Comparison of ENCODE assay signal across 11 cellular contexts in genomic region chr6:56683882-56684281, GRCh38. TPM values are rescaled to one million over a fixed set of nuclear protein-coding genes. Genes with fewer than 3 reads are reported as not detected.
DNase-seq lines count a peak whose midpoint lies in the region; ATAC-seq and TF ChIP-seq lines count a peak whose summit lies in the region.
"Had no signal": no experiment of that assay in that cellular context is flagged by ENCODE, and none has a peak within 500 bp of the region (broad histone marks: within the 10 kb centered on the region; RNA-seq: fewer than 3 reads in every experiment).

No MANE protein-coding gene starts in this region.

- H3K27me3 Mint-ChIP-seq in HFFc6 (ENCODE audit: insufficient read depth) = no peaks in the 10 kb centered on the region; the same call in none of the 2 replicates
- H3K27me3 Mint-ChIP-seq: stimulated activated memory B cell treated with anti-CD40 and anti-IgM and Interleukin-4, amounts not matched to agents 10 μg/mL and 1 μg/mL and 100 μg/mL, for 72 hours had no signal

- intact Hi-C loops in ascending aorta (cut with DNase I) = no loop called here
- intact Hi-C loops in left ventricle myocardium inferior (cut with micrococcal nuclease) = no loop called here
- intact Hi-C loops in stomach (cut with DNase I; ENCODE audit: low total_unique reads) = no loop called here

- DNase-seq in HFFc6 (peak; percentile 94), ascending aorta (ENCODE audit: low spot score in 2 of 2) (peak in 1 of 2 donors; percentile 88), left ventricle myocardium inferior (no peak), stomach (no peak), NCI-H2196 treated with DMSO at 0.1 percent for 48 hours (lab: John Stamatoyannopoulos, UW; ENCODE audit: unreplicated experiment) (no peak), iPS-NIHi11 (ENCODE audit: low spot score) (no peak)
- DNase-seq: activated T-cell treated with anti-CD3 and anti-CD28 coated beads, Interleukin-2, amount 50 U/mL, for 1 hour; occipital lobe had no signal

- no peaks in the 10 kb centered on the region for H3K27me3 ChIP-seq in ascending aorta
- no peaks in the 10 kb centered on the region for H3K27me3 ChIP-seq in left ventricle myocardium inferior (ENCODE audit: low read depth)
- no peaks in the 10 kb centered on the region for H3K27me3 ChIP-seq in stomach

- H3K27ac ChIP-seq in ascending aorta (peak overlapping the region; percentile 66 to 81), left ventricle myocardium inferior (replicated peaks) (peak overlapping the region; percentile 90), stomach (peak overlapping the region in 4 of 5 donors; percentile 2 to 62 (median 38))

- WGBS in stomach, 5 donors = 41 to 59% (median 43%) methylated on average over 1 of the region's 1 CpG

- no peaks in the 10 kb centered on the region for H3K36me3 ChIP-seq in ascending aorta
- no peaks in the 10 kb centered on the region for H3K36me3 ChIP-seq in left ventricle myocardium inferior
- no peaks in the 10 kb centered on the region for H3K36me3 ChIP-seq in stomach

- H3K4me3 Mint-ChIP-seq in HFFc6 = peak overlapping the region; percentile 84
- H3K4me3 Mint-ChIP-seq: stimulated activated memory B cell treated with anti-CD40 and anti-IgM and Interleukin-4, amounts not matched to agents 10 μg/mL and 1 μg/mL and 100 μg/mL, for 72 hours had no signal

- peaks cover 27% of the 10 kb centered on the region for H3K36me3 Mint-ChIP-seq in HFFc6 (ENCODE audit: low read depth)
- H3K36me3 Mint-ChIP-seq: stimulated activated memory B cell treated with anti-CD40 and anti-IgM and Interleukin-4, amounts not matched to agents 10 μg/mL and 1 μg/mL and 100 μg/mL, for 72 hours had no signal

- H3K27ac Mint-ChIP-seq in HFFc6 = peak overlapping the region; percentile 82
- H3K27ac Mint-ChIP-seq: stimulated activated memory B cell treated with anti-CD40 and anti-IgM and Interleukin-4, amounts not matched to agents 10 μg/mL and 1 μg/mL and 100 μg/mL, for 72 hours had no signal

- peaks cover 0 to 25% of the 10 kb centered on the region in 2 donors for H3K4me1 ChIP-seq in ascending aorta
- H3K4me1 ChIP-seq in left ventricle myocardium inferior = peaks cover 81% of the 10 kb centered on the region
- H3K4me1 ChIP-seq in stomach = peaks cover 0 to 44% (median 18%) of the 10 kb centered on the region in 4 donors

- no peak for TF ChIP-seq EP300 in stomach (IDR thresholded peaks at IDR 0.05)

- H3K9me3 Mint-ChIP-seq in HFFc6 = no peaks in the 10 kb centered on the region
- H3K9me3 Mint-ChIP-seq: stimulated activated memory B cell treated with anti-CD40 and anti-IgM and Interleukin-4, amounts not matched to agents 10 μg/mL and 1 μg/mL and 100 μg/mL, for 72 hours had no signal

- peaks cover 69% of the 10 kb centered on the region for H3K4me1 Mint-ChIP-seq in HFFc6 (ENCODE audit: low read depth)

- TF ChIP-seq CTCF in HFFc6 (IDR thresholded peaks at IDR 0.05) (no peak), ascending aorta (IDR thresholded peaks at IDR 0.05) (no peak), left ventricle myocardium inferior (IDR thresholded peaks at IDR 0.05; ENCODE audit: borderline replicate concordance) (no peak), stomach (IDR thresholded peaks at IDR 0.05) (no peak)

- no peak overlapping the region for H3K4me3 ChIP-seq in ascending aorta
- H3K4me3 ChIP-seq in left ventricle myocardium inferior = peak overlapping the region; percentile 22
- H3K4me3 ChIP-seq in stomach = no peak overlapping the region

- no peaks in the 10 kb centered on the region for H3K9me3 ChIP-seq in ascending aorta
- H3K9me3 ChIP-seq in left ventricle myocardium inferior (replicated peaks) = no peaks in the 10 kb centered on the region
- H3K9me3 ChIP-seq in stomach = no peaks in the 10 kb centered on the region

- TF ChIP-seq POLR2A in stomach (IDR thresholded peaks at IDR 0.05) = no peak

- no peak for ATAC-seq in activated CD4-positive, CD25-positive, alpha-beta regulatory T cell treated with anti-CD3 and anti-CD28 coated beads, Interleukin-2, amount 50 U/mL, for 24 hours
- no peak for ATAC-seq in GM18858 (IDR thresholded peaks at IDR 0.05; ENCODE audit: unreplicated experiment)
- ATAC-seq: stimulated activated memory B cell treated with anti-CD40 and anti-IgM and Interleukin-4, amounts not matched to agents 10 μg/mL and 1 μg/mL and 100 μg/mL, for 72 hours had no signal

RNA-seq across cellular contexts. Expression of gene DST, which starts 41.2 kb away (rescaled TPM):
- total RNA-seq in HFFc6 (2021; fragmentation: NEBNext Ultra II Directional; extraction: Animal tissue kit (Norgen Biotek cat#: 25700)) = 100 to 1,000 TPM; 246 to 408 (median 279) TPM
- total RNA-seq in ascending aorta (223 TPM), left ventricle myocardium inferior (331 TPM), stomach (100 to 1,000 TPM; 153 to 623 (median 322) TPM)
- 10 to 100 TPM; 16.3 to 68.6 (median 25.3) TPM for polyA plus RNA-seq in stomach

Comparison
In these comparisons a context has a peak if more than half of its experiments do, and no peak if none do; other contexts are left out.
1. H3K27ac ChIP-seq: peak in every context shown above with its lines; median percentile 90 in left ventricle myocardium inferior; 74 in ascending aorta; 38 in stomach.